In genomic region chr18:5746844-5747243, GRCh38 we compare ENCODE assay signal across 19 cellular contexts.
A peak's percentile ranks its signal among the peaks of the same experiment; 100 is the strongest.
DNase-seq lines count a peak whose midpoint lies in the region; ATAC-seq and TF ChIP-seq lines count a peak whose summit lies in the region.
"Had no signal": no experiment of that assay in that cellular context is flagged by ENCODE, and none has a peak within 500 bp of the region (broad histone marks: within the 10 kb centered on the region; RNA-seq: fewer than 3 reads in every experiment).

No MANE protein-coding gene starts in this region.

- peaks cover 3% of the 10 kb centered on the region for H3K27me3 Mint-ChIP-seq in progenitor cell of endocrine pancreas
- peaks cover 3% of the 10 kb centered on the region for H3K27me3 Mint-ChIP-seq in activated naive CD4-positive, alpha-beta T cell treated with anti-CD3 and anti-CD28 coated beads for 36 hours (ENCODE audit: low read depth)

- intact Hi-C loops in activated naive CD4-positive, alpha-beta T cell treated with anti-CD3 and anti-CD28 coated beads for 36 hours (cut with micrococcal nuclease), result no loop called here

- TF ChIP-seq CTCF in progenitor cell of endocrine pancreas (IDR thresholded peaks at IDR 0.05; ENCODE audit: unreplicated experiment) (no peak), GM20000 (IDR thresholded peaks at IDR 0.05; ENCODE audit: extremely low read depth, missing control alignments) (no peak)

- peaks cover 6% of the 10 kb centered on the region for H3K4me1 Mint-ChIP-seq in progenitor cell of endocrine pancreas (ENCODE audit: low read depth)
- no peaks in the 10 kb centered on the region for H3K4me1 Mint-ChIP-seq in activated naive CD4-positive, alpha-beta T cell treated with anti-CD3 and anti-CD28 coated beads for 36 hours (ENCODE audit: low read depth)

- no peaks in the 10 kb centered on the region for H3K9me3 Mint-ChIP-seq in progenitor cell of endocrine pancreas (ENCODE audit: low read depth)
- H3K9me3 Mint-ChIP-seq in activated naive CD4-positive, alpha-beta T cell treated with anti-CD3 and anti-CD28 coated beads for 36 hours, result no peaks in the 10 kb centered on the region

- no peaks in the 10 kb centered on the region for H3K36me3 Mint-ChIP-seq in progenitor cell of endocrine pancreas (ENCODE audit: insufficient read depth)
- H3K36me3 Mint-ChIP-seq in activated naive CD4-positive, alpha-beta T cell treated with anti-CD3 and anti-CD28 coated beads for 36 hours (ENCODE audit: low read depth), result no peaks in the 10 kb centered on the region

- H3K4me3 Mint-ChIP-seq in progenitor cell of endocrine pancreas (ENCODE audit: low read depth), result no peak overlapping the region
- H3K4me3 Mint-ChIP-seq in activated naive CD4-positive, alpha-beta T cell treated with anti-CD3 and anti-CD28 coated beads for 36 hours, result no peak overlapping the region

- peak; percentile 65 for ATAC-seq in HG03442 (IDR thresholded peaks at IDR 0.05; ENCODE audit: unreplicated experiment)
- ATAC-seq: heart left ventricle, lower lobe of right lung had no signal

- peak overlapping the region; percentile 35 for H3K27ac Mint-ChIP-seq in progenitor cell of endocrine pancreas
- H3K27ac Mint-ChIP-seq in activated naive CD4-positive, alpha-beta T cell treated with anti-CD3 and anti-CD28 coated beads for 36 hours, result no peak overlapping the region

- CTCF ChIA-PET in activated naive CD4-positive, alpha-beta T cell treated with anti-CD3 and anti-CD28 coated beads for 36 hours (lab: Charles Lee), result no interaction called here

- DNase-seq in NCI-H2107 treated with DMSO at 0.1 percent for 48 hours (lab: John Stamatoyannopoulos, UW; ENCODE audit: unreplicated experiment) (peak; percentile 52), NCI-H2107 (lab: John Stamatoyannopoulos, UW) (no peak), NCI-H69 (lab: John Stamatoyannopoulos, UW) (peak; percentile 99), progenitor cell of endocrine pancreas (ENCODE audit: low spot score, unreplicated experiment) (no peak), GM20000 (ENCODE audit: low spot score) (no peak), islet precursor cell (no peak)
- DNase-seq in activated naive CD4-positive, alpha-beta T cell treated with anti-CD3 and anti-CD28 coated beads for 36 hours, result no peak
- DNase-seq: ACHN; activated CD4-positive, alpha-beta T cell treated with anti-CD3 and anti-CD28 coated beads for 4 hours; activated CD8-positive, alpha-beta memory T cell treated with anti-CD3 and anti-CD28 coated beads, Interleukin-2, amount 50 U/mL, for 4 hours; activated effector memory CD4-positive, alpha-beta T cell treated with Interleukin-2 at 50 U/mL for 16 hours; central memory CD4-positive, alpha-beta T cell; esophagus squamous epithelium; heart left ventricle; lower lobe of right lung; NCI-H2029; stimulated activated CD4-positive, alpha-beta T cell treated with anti-CD3 and anti-CD28 coated beads, Interleukin-1b, Interleukin-23, amount 100 ng/mL, for 48 hours; stomach had no signal

Comparison
In these comparisons a context has a peak if more than half of its experiments do, and no peak if none do; other contexts are left out.
1. DNase-seq: peak in NCI-H2107 treated with DMSO at 0.1 percent for 48 hours (single experiment) and NCI-H69 (single experiment); none in NCI-H2107 (single experiment), progenitor cell of endocrine pancreas (single experiment), activated naive CD4-positive, alpha-beta T cell treated with anti-CD3 and anti-CD28 coated beads for 36 hours (single experiment), GM20000 (single experiment) and islet precursor cell (single experiment).